ENCODE assay signal across 10 cellular contexts in the genomic region with DNA sequence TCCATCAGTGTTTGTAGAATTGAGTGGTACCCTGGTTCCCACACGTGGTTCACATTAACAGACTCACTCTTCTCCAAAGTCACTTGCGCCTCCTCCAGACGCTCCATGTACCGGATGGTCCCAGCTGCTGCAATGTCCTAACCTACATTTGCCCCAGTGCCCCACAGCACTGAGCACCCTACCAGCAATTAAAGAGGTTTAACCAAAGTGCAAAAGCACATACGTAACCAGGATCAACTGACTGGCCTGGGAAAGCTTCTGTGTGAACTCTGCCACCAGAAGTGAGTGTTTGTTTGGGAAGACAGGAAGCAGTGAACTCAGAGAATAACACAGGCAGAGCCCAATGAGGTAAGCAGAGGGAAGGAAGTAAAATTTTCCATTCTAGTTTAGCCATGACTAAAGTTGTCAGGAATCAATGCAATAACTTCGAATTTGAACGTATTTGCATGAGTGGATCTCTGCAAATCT. TPM values are rescaled to one million over a fixed set of nuclear protein-coding genes. Genes with fewer than 3 reads are reported as not detected.
A peak's percentile ranks its signal among the peaks of the same experiment; 100 is the strongest.
DNase-seq lines count a peak whose midpoint lies in the region; ATAC-seq and TF ChIP-seq lines count a peak whose summit lies in the region.
"Had no signal": no experiment of that assay in that cellular context is flagged by ENCODE, and none has a peak within 500 bp of the region (broad histone marks: within the 10 kb centered on the region; RNA-seq: fewer than 3 reads in every experiment).

No MANE protein-coding gene starts in this region.

- H3K4me3 ChIP-seq in astrocyte of the spinal cord (ENCODE audit: low read depth, low read length): no peak overlapping the region
- peak overlapping the region; percentile 40 for H3K4me3 ChIP-seq in thoracic aorta

- peak; percentile 80 for ATAC-seq in activated CD8-positive, alpha-beta T cell treated with anti-CD3 and anti-CD28 coated beads for 36 hours
- ATAC-seq in activated CD8-positive, alpha-beta T cell treated with anti-CD3 and anti-CD28 coated beads, Interleukin-2, amount 10 ng/mL, durations not matched to agents 7 days and 5 days: no peak
- peak; percentile 86 for ATAC-seq in thoracic aorta (ENCODE audit: insufficient number of reproducible peaks, low FRiP score, low read depth)

- in situ Hi-C loops in astrocyte of the spinal cord (cut with HindIII; ENCODE audit: low sequenced_read_pairs): no loop called here

- POLR2A ChIA-PET in activated CD8-positive, alpha-beta T cell treated with anti-CD3 and anti-CD28 coated beads for 36 hours (lab: Charles Lee): no interaction called here
- POLR2A ChIA-PET in activated CD8-positive, alpha-beta T cell treated with anti-CD3 and anti-CD28 coated beads, Interleukin-2, amount 10 ng/mL, durations not matched to agents 7 days and 5 days (lab: Charles Lee): no interaction called here

- intact Hi-C loops in activated CD8-positive, alpha-beta T cell treated with anti-CD3 and anti-CD28 coated beads for 36 hours (cut with micrococcal nuclease): no loop called here

- no peaks in the 10 kb centered on the region for H3K9me3 Mint-ChIP-seq in activated CD8-positive, alpha-beta T cell treated with anti-CD3 and anti-CD28 coated beads for 36 hours
- H3K9me3 Mint-ChIP-seq in activated CD8-positive, alpha-beta T cell treated with anti-CD3 and anti-CD28 coated beads, Interleukin-2, amount 10 ng/mL, durations not matched to agents 7 days and 5 days (ENCODE audit: insufficient read depth): no peaks in the 10 kb centered on the region

- DNase-seq in activated CD8-positive, alpha-beta T cell treated with anti-CD3 and anti-CD28 coated beads for 36 hours: peak; percentile 16
- no peak for DNase-seq in activated CD8-positive, alpha-beta T cell treated with anti-CD3 and anti-CD28 coated beads, Interleukin-2, amount 10 ng/mL, durations not matched to agents 7 days and 5 days
- DNase-seq in astrocyte of the spinal cord (ENCODE audit: low read depth, low spot score): peak; percentile 98
- DNase-seq in thoracic aorta (ENCODE audit: low spot score): peak; percentile 48
- no peak for DNase-seq in NCI-H1048 (lab: John Stamatoyannopoulos, UW)
- no peak for DNase-seq in SKM-1 (lab: John Stamatoyannopoulos, UW; ENCODE audit: unreplicated experiment)
- no peak for DNase-seq in NOMO-1 treated with dmso at 0.1 percent for 144 hours (lab: John Stamatoyannopoulos, UW; ENCODE audit: unreplicated experiment)
- DNase-seq: BE2C, NCI-H1417 treated with DMSO at 0.1 percent for 48 hours had no signal

- no peak overlapping the region for H3K27ac Mint-ChIP-seq in activated CD8-positive, alpha-beta T cell treated with anti-CD3 and anti-CD28 coated beads for 36 hours
- no peak overlapping the region for H3K27ac Mint-ChIP-seq in activated CD8-positive, alpha-beta T cell treated with anti-CD3 and anti-CD28 coated beads, Interleukin-2, amount 10 ng/mL, durations not matched to agents 7 days and 5 days

- H3K36me3 Mint-ChIP-seq in activated CD8-positive, alpha-beta T cell treated with anti-CD3 and anti-CD28 coated beads for 36 hours (ENCODE audit: low read depth): no peaks in the 10 kb centered on the region
- no peaks in the 10 kb centered on the region for H3K36me3 Mint-ChIP-seq in activated CD8-positive, alpha-beta T cell treated with anti-CD3 and anti-CD28 coated beads, Interleukin-2, amount 10 ng/mL, durations not matched to agents 7 days and 5 days (ENCODE audit: low read depth)

- peaks cover 40 to 71% of the 10 kb centered on the region in 2 donors for H3K4me1 ChIP-seq in thoracic aorta (ENCODE audit: control insufficient read depth in 1 of 2, low read depth in 2 of 2)
- H3K4me1 ChIP-seq: BE2C had no signal

- CTCF ChIA-PET in activated CD8-positive, alpha-beta T cell treated with anti-CD3 and anti-CD28 coated beads for 36 hours (lab: Charles Lee): interaction anchor here (1.2 kb wide), 1 partner anchor 12 kb away, joined by 3 read pairs; no protein-coding TSS in a partner anchor
- CTCF ChIA-PET in activated CD8-positive, alpha-beta T cell treated with anti-CD3 and anti-CD28 coated beads, Interleukin-2, amount 10 ng/mL, durations not matched to agents 7 days and 5 days (lab: Charles Lee): no interaction called here

- H3K4me3 Mint-ChIP-seq in activated CD8-positive, alpha-beta T cell treated with anti-CD3 and anti-CD28 coated beads for 36 hours: no peak overlapping the region
- H3K4me3 Mint-ChIP-seq in activated CD8-positive, alpha-beta T cell treated with anti-CD3 and anti-CD28 coated beads, Interleukin-2, amount 10 ng/mL, durations not matched to agents 7 days and 5 days: no peak overlapping the region

- H3K4me1 Mint-ChIP-seq in activated CD8-positive, alpha-beta T cell treated with anti-CD3 and anti-CD28 coated beads for 36 hours (ENCODE audit: low read depth): peaks cover 10% of the 10 kb centered on the region
- H3K4me1 Mint-ChIP-seq in activated CD8-positive, alpha-beta T cell treated with anti-CD3 and anti-CD28 coated beads, Interleukin-2, amount 10 ng/mL, durations not matched to agents 7 days and 5 days (ENCODE audit: low read depth): peaks cover 5% of the 10 kb centered on the region

- H3K27me3 ChIP-seq in layer of hippocampus (ENCODE audit: control insufficient read depth, insufficient read depth, low read length): no peaks in the 10 kb centered on the region
- H3K27me3 ChIP-seq in thoracic aorta (replicated peaks; ENCODE audit: insufficient read depth): no peaks in the 10 kb centered on the region
- H3K27me3 ChIP-seq: BE2C had no signal

- peaks cover 31% of the 10 kb centered on the region for H3K27me3 Mint-ChIP-seq in activated CD8-positive, alpha-beta T cell treated with anti-CD3 and anti-CD28 coated beads for 36 hours
- H3K27me3 Mint-ChIP-seq in activated CD8-positive, alpha-beta T cell treated with anti-CD3 and anti-CD28 coated beads, Interleukin-2, amount 10 ng/mL, durations not matched to agents 7 days and 5 days (ENCODE audit: low read depth): peaks cover 29% of the 10 kb centered on the region

- H3K36me3 ChIP-seq in thoracic aorta: no peaks in the 10 kb centered on the region
- H3K36me3 ChIP-seq: BE2C had no signal

- H3K27ac ChIP-seq in layer of hippocampus (ENCODE audit: low read depth, low read length) (peak overlapping the region; percentile 31), thoracic aorta (peak overlapping the region; percentile 94 to 97)

- H3K9me3 ChIP-seq in thoracic aorta: no peaks in the 10 kb centered on the region
- H3K9me3 ChIP-seq: BE2C had no signal

- TF ChIP-seq CTCF in activated CD8-positive, alpha-beta T cell treated with anti-CD3 and anti-CD28 coated beads for 36 hours (IDR thresholded peaks at IDR 0.05): no peak
- TF ChIP-seq CTCF in astrocyte of the spinal cord (IDR thresholded peaks at IDR 0.05; ENCODE audit: low read depth, low read length) (no peak), thoracic aorta (IDR thresholded peaks at IDR 0.05) (no peak)

RNA-seq across cellular contexts. Expression of gene MEDAG, which starts 7.3 kb away (rescaled TPM):
- not detected for total RNA-seq in activated CD8-positive, alpha-beta T cell treated with anti-CD3 and anti-CD28 coated beads for 36 hours
- not detected for total RNA-seq in activated CD8-positive, alpha-beta T cell treated with anti-CD3 and anti-CD28 coated beads, Interleukin-2, amount 10 ng/mL, durations not matched to agents 7 days and 5 days
- 100 to 1,000 TPM; 163 to 634 TPM for total RNA-seq in thoracic aorta

RNA-seq across cellular contexts. Expression of gene TEX26, which starts 33.7 kb away (rescaled TPM):
- not detected for total RNA-seq in activated CD8-positive, alpha-beta T cell treated with anti-CD3 and anti-CD28 coated beads for 36 hours
- not detected for total RNA-seq in activated CD8-positive, alpha-beta T cell treated with anti-CD3 and anti-CD28 coated beads, Interleukin-2, amount 10 ng/mL, durations not matched to agents 7 days and 5 days
- not detected for total RNA-seq in thoracic aorta

Comparison
In these comparisons a context has a peak if more than half of its experiments do, and no peak if none do; other contexts are left out.
1. DNase-seq: peak in activated CD8-positive, alpha-beta T cell treated with anti-CD3 and anti-CD28 coated beads for 36 hours (single experiment), astrocyte of the spinal cord (single experiment) and thoracic aorta (single experiment); none in activated CD8-positive, alpha-beta T cell treated with anti-CD3 and anti-CD28 coated beads, Interleukin-2, amount 10 ng/mL, durations not matched to agents 7 days and 5 days (single experiment), NCI-H1048 (single experiment), SKM-1 (single experiment) and NOMO-1 treated with dmso at 0.1 percent for 144 hours (single experiment).
2. RNA of gene MEDAG, which starts 7.3 kb away (total RNA-seq): 163 to 634 TPM in thoracic aorta; not detected in activated CD8-positive, alpha-beta T cell treated with anti-CD3 and anti-CD28 coated beads for 36 hours and not detected in activated CD8-positive, alpha-beta T cell treated with anti-CD3 and anti-CD28 coated beads, Interleukin-2, amount 10 ng/mL, durations not matched to agents 7 days and 5 days; every median in the first group is over 100 times any median in the second.